ENCODE assay signal across 28 cellular contexts in genomic region chr3:160618363-160618762, GRCh38. TPM values are rescaled to one million over a fixed set of nuclear protein-coding genes. Genes with fewer than 3 reads are reported as not detected.
DNase-seq lines count a peak whose midpoint lies in the region; TF ChIP-seq lines count a peak whose summit lies in the region.
"Had no signal": no experiment of that assay in that cellular context is flagged by ENCODE, and none has a peak within 500 bp of the region (broad histone marks: within the 10 kb centered on the region; RNA-seq: fewer than 3 reads in every experiment).

No MANE protein-coding gene starts in this region.

- H3K27ac ChIP-seq in prostate gland, result no peak overlapping the region
- H3K27ac ChIP-seq: skin epidermis had no signal

- no peaks in the 10 kb centered on the region for H3K27me3 ChIP-seq in adipocyte (replicated peaks; ENCODE audit: control insufficient read depth, insufficient read depth, low read length)
- H3K27me3 ChIP-seq in prostate gland (replicated peaks; ENCODE audit: insufficient read depth), result no peaks in the 10 kb centered on the region

- H3K9me3 ChIP-seq in adipocyte (ENCODE audit: control insufficient read depth, low read length) (no peaks in the 10 kb centered on the region), prostate gland (no peaks in the 10 kb centered on the region)

- WGBS in prostate gland, result 31% methylated on average over 4 of the region's 4 CpGs

- H3K4me1 ChIP-seq in adipocyte (ENCODE audit: control insufficient read depth, insufficient read depth, low read length) (peaks cover 44% of the 10 kb centered on the region), prostate gland (replicated peaks) (no peaks in the 10 kb centered on the region)

- peak overlapping the region; percentile 44 for H3K4me3 ChIP-seq in adipocyte (ENCODE audit: low read length)
- no peak overlapping the region for H3K4me3 ChIP-seq in prostate gland
- H3K4me3 ChIP-seq: skin epidermis had no signal

- TF ChIP-seq CTCF in prostate gland (IDR thresholded peaks at IDR 0.05), result no peak

- H3K9ac ChIP-seq in adipocyte (ENCODE audit: low read length), result peak overlapping the region; percentile 75

- peak; percentile 18 for DNase-seq in HT-29 (ENCODE audit: low spot score)
- peak; percentile 15 for DNase-seq in adipocyte (ENCODE audit: low read depth)
- peak; percentile 35 for DNase-seq in left kidney (ENCODE audit: low read depth, low spot score)
- DNase-seq in prostate gland (ENCODE audit: low spot score), result peak; percentile 26
- DNase-seq in midbrain (lab: John Stamatoyannopoulos, UW), result no peak
- no peak for DNase-seq in COLO829 (ENCODE audit: low spot score)
- no peak for DNase-seq in NOMO-1 (lab: John Stamatoyannopoulos, UW; ENCODE audit: unreplicated experiment in 2 of 2)
- no peak for DNase-seq in NCI-H82 treated with DMSO at 0.1 percent for 48 hours (lab: John Stamatoyannopoulos, UW; ENCODE audit: unreplicated experiment)
- DNase-seq: activated CD8-positive, alpha-beta memory T cell treated with anti-CD3 and anti-CD28 coated beads for 24 hours; activated naive CD4-positive, alpha-beta T cell treated with anti-CD3 and anti-CD28 coated beads, Interleukin-2, amount 10 ng/mL, durations not matched to agents 7 days and 5 days; activated T-cell treated with anti-CD3 and anti-CD28 coated beads, Interleukin-2, amount 50 U/mL, for 4 hours; AML-193; aorta; CD8-positive, alpha-beta memory T cell; cerebellar nuclear complex; effector CD8-positive, alpha-beta T cell; glutamatergic neuron; H9; naive thymus-derived CD4-positive, alpha-beta T cell; NCI-H1048; NCI-H187 treated with DMSO at 0.1 percent for 48 hours; NCI-H446; posterior cingulate gyrus; stimulated activated CD4-positive, alpha-beta T cell treated with anti-CD3 and anti-CD28 coated beads, Interleukin-4, amount 100 ng/mL, for 1 hour; stimulated activated naive CD8-positive, alpha-beta T cell treated with anti-CD3 and anti-CD28 coated beads, Interleukin-15, amount 100 ng/mL, for 72 hours; T1000 had no signal

- intact Hi-C loops in prostate gland (cut with DNase I), result no loop called here

- H3K36me3 ChIP-seq in adipocyte (ENCODE audit: control insufficient read depth, insufficient read depth, low read length, severe bottlenecking), result no peaks in the 10 kb centered on the region
- no peaks in the 10 kb centered on the region for H3K36me3 ChIP-seq in prostate gland

- no peak for TF ChIP-seq POLR2A in prostate gland (IDR thresholded peaks at IDR 0.05)

RNA-seq across cellular contexts. Expression of gene KPNA4, which starts 53.0 kb away (rescaled TPM):
- total RNA-seq in HT-29 (2014; rRNA removed; shearing (Covaris generic)), result 9.2 and 10.3 TPM in 2 replicates
- total RNA-seq in prostate gland, result 10 to 100 TPM; 19.5 to 29.2 TPM

RNA-seq across cellular contexts. Expression of gene ARL14, which starts 58.6 kb away (rescaled TPM):
- total RNA-seq in HT-29 (2014; rRNA removed; shearing (Covaris generic)), result 4.3 and 7.5 TPM in 2 replicates
- total RNA-seq in prostate gland, result not detected
- total RNA-seq: activated T-cell treated with anti-CD3 and anti-CD28 coated beads, Interleukin-2, amount 50 U/mL, for 4 hours; aorta; CD8-positive, alpha-beta memory T cell; H9; lung microvascular endothelial cell; naive thymus-derived CD4-positive, alpha-beta T cell had no signal

Comparison
In these comparisons a context has a peak if more than half of its experiments do, and no peak if none do; other contexts are left out.
1. DNase-seq: peak in HT-29 (single experiment), adipocyte (single experiment), left kidney (single experiment) and prostate gland (single experiment); none in midbrain (single experiment), COLO829 (single experiment), NOMO-1 (0 of 2) and NCI-H82 treated with DMSO at 0.1 percent for 48 hours (single experiment).